Comparison of ENCODE assay signal across 15 cellular contexts in the genomic region with DNA sequence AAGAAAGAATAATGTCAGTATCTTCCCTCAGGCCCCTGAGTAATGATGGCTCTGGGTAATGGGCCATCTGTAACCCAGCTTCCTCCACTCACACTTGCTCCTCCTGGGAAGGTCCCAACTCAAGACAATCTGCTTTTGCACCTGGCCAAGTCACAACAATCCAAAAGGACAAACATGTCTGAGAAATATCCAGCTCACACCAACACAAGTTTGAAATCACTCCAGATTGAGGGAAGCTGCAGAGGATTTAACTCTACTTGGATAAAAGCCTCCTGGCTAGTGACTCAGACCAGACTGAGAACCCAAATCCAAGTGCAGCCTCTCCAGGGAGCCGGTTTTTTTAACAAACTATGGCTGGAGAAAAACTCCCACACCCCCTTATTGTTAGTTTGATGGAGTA. TPM values are rescaled to one million over a fixed set of nuclear protein-coding genes. Genes with fewer than 3 reads are reported as not detected.
DNase-seq lines count a peak whose midpoint lies in the region; ATAC-seq, FAIRE-seq and TF ChIP-seq lines count a peak whose summit lies in the region.
"Had no signal": no experiment of that assay in that cellular context is flagged by ENCODE, and none has a peak within 500 bp of the region (broad histone marks: within the 10 kb centered on the region; RNA-seq: fewer than 3 reads in every experiment).

No MANE protein-coding gene starts in this region.

- H3K4me1 ChIP-seq in keratinocyte (ENCODE audit: control insufficient read depth, extremely low read depth, insufficient read depth, low read length): peaks cover 3% of the 10 kb centered on the region
- H3K4me1 ChIP-seq: BE2C had no signal

- no peak overlapping the region for H3K4me2 ChIP-seq in keratinocyte (ENCODE audit: control insufficient read depth, extremely low read depth, insufficient read depth, low read depth, low read length)
- H3K4me2 ChIP-seq: hepatocyte had no signal

- H3K36me3 Mint-ChIP-seq in Calu3 (ENCODE audit: insufficient read depth, unreplicated experiment): no peaks in the 10 kb centered on the region

- no peaks in the 10 kb centered on the region for H4K20me1 ChIP-seq in keratinocyte (ENCODE audit: control insufficient read depth, extremely low read depth, insufficient read depth, low read length)

- no peak for TF ChIP-seq CTCF in keratinocyte (optimal IDR thresholded peaks at IDR 0.05 in 1 of 3, IDR thresholded peaks at IDR 0.05 in 1 of 3, conservative IDR thresholded peaks at IDR 0.05 in 1 of 3; ENCODE audit: extremely low read depth in 1 of 3, insufficient read depth in 2 of 3, low read length in 3 of 3)
- TF ChIP-seq CTCF in Calu3 (IDR thresholded peaks at IDR 0.05; ENCODE audit: unreplicated experiment): no peak

- DNase-seq in AG08395 (ENCODE audit: low spot score) (peak; percentile 83), HT1080 (ENCODE audit: low read depth) (peak; percentile 23), dedifferentiated amniotic fluid mesenchymal stem cell (ENCODE audit: extremely low spot score) (peak; percentile 68), keratinocyte (ENCODE audit: low read depth, low spot score) (no peak), Calu3 (no peak), activated T-cell treated with anti-CD3 and anti-CD28 coated beads for 4 hours (no peak), HuH-7.5 (ENCODE audit: low spot score) (no peak)
- DNase-seq: activated CD4-positive, alpha-beta T cell treated with anti-CD3 and anti-CD28 coated beads for 36 hours; activated effector memory CD4-positive, alpha-beta T cell treated with anti-CD3 and anti-CD28 coated beads, Interleukin-2, amount 50 U/mL, for 16 hours; BE2C; GDM1; NCI-H2171 treated with DMSO at 0.1 percent for 48 hours; ovary had no signal

- intact Hi-C loops in Calu3 (cut with micrococcal nuclease; ENCODE audit: unreplicated experiment): no loop called here

- no peak overlapping the region for H3K4me3 ChIP-seq in keratinocyte (ENCODE audit: control insufficient read depth in 2 of 3, extremely low read depth in 1 of 3, insufficient read depth in 2 of 3, low read depth in 1 of 3, low read length in 3 of 3)
- H3K4me3 ChIP-seq: hepatocyte, ovary had no signal

- H3K4me3 Mint-ChIP-seq in Calu3 (ENCODE audit: low read depth, unreplicated experiment): no peak overlapping the region
- H3K4me3 Mint-ChIP-seq: activated CD4-positive, alpha-beta T cell treated with anti-CD3 and anti-CD28 coated beads for 36 hours had no signal

- no peaks in the 10 kb centered on the region for H3K79me2 ChIP-seq in keratinocyte (ENCODE audit: control insufficient read depth, insufficient read depth, low read length)
- H3K79me2 ChIP-seq: hepatocyte had no signal

- dilution Hi-C loops in keratinocyte (cut with MboI; ENCODE audit: extremely low pct_ligation_motif_present, low sequenced_read_pairs): no loop called here

- no peak overlapping the region for H3K9ac ChIP-seq in keratinocyte (ENCODE audit: control insufficient read depth, extremely low read depth, insufficient read depth, low read length)

- peak; percentile 48 for FAIRE-seq in keratinocyte (lab: Jason Lieb, UNC)

- CTCF ChIA-PET in Calu3 (lab: Charles Lee): interaction anchor here (0.7 kb wide), 1 partner anchor 57 kb away, joined by 3 read pairs; no protein-coding TSS in a partner anchor

- no TSS peak for BruUV-seq in Calu3 (replicated peaks; lab: Mats Ljungman, UMichigan)

- H3K27me3 Mint-ChIP-seq in Calu3 (ENCODE audit: unreplicated experiment): no peaks in the 10 kb centered on the region

- H2AFZ ChIP-seq in keratinocyte (ENCODE audit: control insufficient read depth, low read length): no peak overlapping the region
- H2AFZ ChIP-seq: hepatocyte had no signal

- H3K9me3 Mint-ChIP-seq in Calu3 (ENCODE audit: low read depth, unreplicated experiment): no peaks in the 10 kb centered on the region

- H3K27ac Mint-ChIP-seq in Calu3 (ENCODE audit: unreplicated experiment): no peak overlapping the region
- H3K27ac Mint-ChIP-seq: activated CD4-positive, alpha-beta T cell treated with anti-CD3 and anti-CD28 coated beads for 36 hours had no signal

- no peaks in the 10 kb centered on the region for H3K27me3 ChIP-seq in keratinocyte (ENCODE audit: control insufficient read depth, extremely low read depth, insufficient read depth, low read length)
- H3K27me3 ChIP-seq: BE2C, hepatocyte, ovary had no signal

- no peak for ATAC-seq in GM21723 (IDR thresholded peaks at IDR 0.05; ENCODE audit: unreplicated experiment)
- ATAC-seq: activated CD4-positive, alpha-beta T cell treated with anti-CD3 and anti-CD28 coated beads for 36 hours had no signal

- peaks cover 12% of the 10 kb centered on the region for H3K4me1 Mint-ChIP-seq in Calu3 (ENCODE audit: low read depth, unreplicated experiment)

- no peaks in the 10 kb centered on the region for H3K9me1 ChIP-seq in keratinocyte (ENCODE audit: control insufficient read depth, extremely low read depth, insufficient read depth, low read length)

- no peaks in the 10 kb centered on the region for H3K9me3 ChIP-seq in keratinocyte (ENCODE audit: control insufficient read depth, low read depth, low read length)
- H3K9me3 ChIP-seq: BE2C, ovary had no signal

- H3K27ac ChIP-seq in keratinocyte (ENCODE audit: control insufficient read depth, insufficient read depth, low read length): no peak overlapping the region
- H3K27ac ChIP-seq: hepatocyte, ovary had no signal

- H3K36me3 ChIP-seq in keratinocyte (ENCODE audit: control insufficient read depth in 2 of 2, extremely low read depth in 1 of 2, insufficient read depth in 2 of 2, low read length in 2 of 2): no peaks in the 10 kb centered on the region
- H3K36me3 ChIP-seq: BE2C, ovary had no signal

RNA-seq across cellular contexts. Expression of gene RTRAF, which starts 34.2 kb away (rescaled TPM):
- total RNA-seq in HT1080 (2014; rRNA removed; shearing (Covaris generic)): 192 and 251 TPM in 2 replicates
- polyA plus RNA-seq in HT1080 (2015; cell fraction: cytosol; rRNA removed): 73.2 and 88.2 TPM in 2 replicates
- 46.2 and 48.2 TPM in 2 replicates for polyA plus RNA-seq in HT1080 (2015; cell fraction: nucleus; rRNA removed)
- polyA plus RNA-seq in keratinocyte: 106 to 255 TPM (median 196 TPM) in 3 replicates
- 150 TPM for polyA plus RNA-seq in keratinocyte (2011; ENCODE audit: low read depth)
- 132 and 225 TPM in 2 replicates for polyA plus RNA-seq in keratinocyte (2011; cell fraction: cytosol; rRNA removed)
- 56.6 and 75.0 TPM in 2 replicates for polyA plus RNA-seq in keratinocyte (2011; cell fraction: nucleus; rRNA removed)
- polyA plus RNA-seq in keratinocyte (2012; ENCODE audit: low replicate concordance): 226 and 229 TPM in 2 replicates
- 35.4 to 98.9 TPM (median 54.1 TPM) in 3 replicates for polyA minus RNA-seq in keratinocyte
- 166 TPM for polyA minus RNA-seq in keratinocyte (2011; cell fraction: cytosol; rRNA and poly(A)+ RNA removed)
- polyA minus RNA-seq in keratinocyte (2011; cell fraction: nucleus; rRNA and poly(A)+ RNA removed): 34.2 and 46.6 TPM in 2 replicates
- 164 and 166 TPM in 2 replicates for total RNA-seq in Calu3 (2022)

RNA-seq across cellular contexts. Expression of gene NID2, which starts 45.3 kb away (rescaled TPM):
- 1.6 and 2.2 TPM in 2 replicates for total RNA-seq in HT1080 (2014; rRNA removed; shearing (Covaris generic))
- polyA plus RNA-seq in HT1080 (2015; cell fraction: cytosol; rRNA removed): 1.6 and 2.3 TPM in 2 replicates
- 10.5 and 11.5 TPM in 2 replicates for polyA plus RNA-seq in HT1080 (2015; cell fraction: nucleus; rRNA removed)
- polyA plus RNA-seq in keratinocyte: 1.7 to 4.5 TPM (median 2.0 TPM) in 3 replicates
- polyA plus RNA-seq in keratinocyte (2011; ENCODE audit: low read depth): not detected
- polyA plus RNA-seq in keratinocyte (2011; cell fraction: cytosol; rRNA removed): 1.5 and 1.9 TPM in 2 replicates
- polyA plus RNA-seq in keratinocyte (2011; cell fraction: nucleus; rRNA removed): 7.1 and 8.8 TPM in 2 replicates
- polyA plus RNA-seq in keratinocyte (2012; ENCODE audit: low replicate concordance): 0.37 and 2.9 TPM in 2 replicates
- 2.9 to 12.0 TPM (median 4.0 TPM) in 3 replicates for polyA minus RNA-seq in keratinocyte
- 1.3 TPM for polyA minus RNA-seq in keratinocyte (2011; cell fraction: cytosol; rRNA and poly(A)+ RNA removed)
- polyA minus RNA-seq in keratinocyte (2011; cell fraction: nucleus; rRNA and poly(A)+ RNA removed): 2.6 and 8.3 TPM in 2 replicates
- total RNA-seq in Calu3 (2022): not detected in 2 replicates
- total RNA-seq: activated CD4-positive, alpha-beta T cell treated with anti-CD3 and anti-CD28 coated beads for 36 hours had no signal

Comparison
In these comparisons a context has a peak if more than half of its experiments do, and no peak if none do; other contexts are left out.
1. DNase-seq: peak in AG08395 (single experiment), HT1080 (single experiment) and dedifferentiated amniotic fluid mesenchymal stem cell (single experiment); none in keratinocyte (single experiment), Calu3 (single experiment), activated T-cell treated with anti-CD3 and anti-CD28 coated beads for 4 hours (single experiment) and HuH-7.5 (single experiment).